ENCODE assay signal across 10 cellular contexts in genomic region chr2:70645733-70646420, GRCh38.
DNase-seq lines count a peak whose midpoint lies in the region; ATAC-seq, FAIRE-seq and TF ChIP-seq lines count a peak whose summit lies in the region.
"Had no signal": no experiment of that assay in that cellular context is flagged by ENCODE, and none has a peak within 500 bp of the region (broad histone marks: within the 10 kb centered on the region; RNA-seq: fewer than 3 reads in every experiment).

No MANE protein-coding gene starts in this region.

- H3K27ac Mint-ChIP-seq in activated naive CD8-positive, alpha-beta T cell treated with anti-CD3 and anti-CD28 coated beads, Interleukin-2, amount 50 U/mL, for 24 hours: no peak overlapping the region
- H3K27ac Mint-ChIP-seq in activated naive CD8-positive, alpha-beta T cell treated with anti-CD3 and anti-CD28 coated beads for 36 hours: no peak overlapping the region

- no peak for TF ChIP-seq EP300 in GM12878 (IDR thresholded peaks at IDR 0.05; ENCODE audit: borderline replicate concordance in 1 of 2, control insufficient read depth in 1 of 2, low read depth in 2 of 2, low read length in 2 of 2)

- no peaks in the 10 kb centered on the region for H3K36me3 ChIP-seq in GM12878 (ENCODE audit: control insufficient read depth in 2 of 2, insufficient read depth in 2 of 2, low read length in 1 of 2)
- H3K36me3 ChIP-seq in small intestine (ENCODE audit: control insufficient read depth in 2 of 2, insufficient read depth in 2 of 2, low read length in 2 of 2): no peaks in the 10 kb centered on the region

- H3K4me3 ChIP-seq in LNCaP clone FGC (ENCODE audit: low read depth, low read length) (no peak overlapping the region), GM12878 (no peak overlapping the region), small intestine (ENCODE audit: low read depth in 1 of 2, low read length in 2 of 2) (no peak overlapping the region)

- H3K9ac ChIP-seq in GM12878 (ENCODE audit: control insufficient read depth, insufficient read depth, low read length): no peak overlapping the region

- RAD21 ChIA-PET in GM12878 (lab: Charles Lee; ENCODE audit: unreplicated experiment): interaction anchor here (1.2 to 2.8 kb wide), 2 partner anchors 304 to 342 kb away, joined by 4 to 17 read pairs; no protein-coding TSS in a partner anchor

- intact Hi-C loops in GM12878 (cut with micrococcal nuclease; ENCODE audit: unreplicated experiment): no loop called here

- H4K20me1 ChIP-seq in GM12878 (ENCODE audit: control insufficient read depth, insufficient read depth): no peaks in the 10 kb centered on the region

- H3K4me2 ChIP-seq in GM12878 (ENCODE audit: control insufficient read depth, insufficient read depth): no peak overlapping the region

- H3K9me3 Mint-ChIP-seq in activated naive CD8-positive, alpha-beta T cell treated with anti-CD3 and anti-CD28 coated beads, Interleukin-2, amount 50 U/mL, for 24 hours: no peaks in the 10 kb centered on the region
- H3K9me3 Mint-ChIP-seq in activated naive CD8-positive, alpha-beta T cell treated with anti-CD3 and anti-CD28 coated beads for 36 hours: no peaks in the 10 kb centered on the region
- H3K9me3 Mint-ChIP-seq: T-cell had no signal

- no peaks in the 10 kb centered on the region for H3K9me3 ChIP-seq in GM12878 (replicated peaks; ENCODE audit: control insufficient read depth, insufficient read depth, low read length)
- H3K9me3 ChIP-seq in small intestine (ENCODE audit: control insufficient read depth, low read depth): no peaks in the 10 kb centered on the region

- no peak overlapping the region for H3K27ac ChIP-seq in GM12878 (ENCODE audit: control insufficient read depth, insufficient read depth)
- no peak overlapping the region for H3K27ac ChIP-seq in small intestine (ENCODE audit: low read depth in 1 of 2, low read length in 1 of 2)

- TF ChIP-seq POLR2A in GM12878 (IDR thresholded peaks at IDR 0.05; ENCODE audit: low read depth, low read length): no peak

- 35% methylated on average over 10 of the region's 10 CpGs for WGBS in GM12878 (ENCODE audit: insufficient coverage, insufficient replicate concordance, low lambda C conversion rate, missing lambda C conversion rate)
- WGBS in small intestine, 3 donors: 52 to 56% (median 54%) methylated on average over 10 of the region's 10 CpGs

- H3K79me2 ChIP-seq in GM12878 (ENCODE audit: control insufficient read depth, insufficient read depth, low read length): no peaks in the 10 kb centered on the region

- no peak for DNase-seq in activated naive CD8-positive, alpha-beta T cell treated with anti-CD3 and anti-CD28 coated beads, Interleukin-2, amount 50 U/mL, for 24 hours
- DNase-seq in activated naive CD8-positive, alpha-beta T cell treated with anti-CD3 and anti-CD28 coated beads for 36 hours: no peak
- DNase-seq in LNCaP clone FGC (ENCODE audit: low read depth): no peak
- DNase-seq in GM12878 (ENCODE audit: low read depth, low spot score): no peak
- DNase-seq in small intestine: peak; percentile 23
- DNase-seq in inferior parietal cortex (ENCODE audit: extremely low spot score): no peak
- DNase-seq in DMS79 (lab: John Stamatoyannopoulos, UW): no peak
- DNase-seq: effector memory CD4-positive, alpha-beta T cell; T-cell had no signal

- TF ChIP-seq RAD21 in GM12878 (IDR thresholded peaks at IDR 0.05; ENCODE audit: insufficient read depth, low read depth, low read length): no peak

- no peak for FAIRE-seq in GM12878 (lab: Jason Lieb, UNC)
- no peak for FAIRE-seq in small intestine (lab: Jason Lieb, UNC)

- POLR2A ChIA-PET in GM12878 (lab: Charles Lee): no interaction called here

- in situ Hi-C loops in GM12878 (cut with MboI): no loop called here

- TF ChIP-seq CTCF in LNCaP clone FGC (IDR thresholded peaks at IDR 0.05; ENCODE audit: control insufficient read depth, extremely low read depth, insufficient read depth) (peak; percentile 37), GM12878 (IDR thresholded peaks at IDR 0.05 in 2 of 3, conservative IDR thresholded peaks at IDR 0.05 in 1 of 3; ENCODE audit: control insufficient read depth in 2 of 3, extremely low read depth in 1 of 3, insufficient read depth in 1 of 3, low read depth in 3 of 3, low read length in 3 of 3) (peak; percentile 19 to 33 (median 28); a peak in 3 of 6 replicates)

- H3K4me1 ChIP-seq in GM12878 (ENCODE audit: control insufficient read depth, insufficient read depth, low read length): no peaks in the 10 kb centered on the region
- H3K4me1 ChIP-seq in small intestine (ENCODE audit: control insufficient read depth in 2 of 2, insufficient read depth in 1 of 2, low read depth in 1 of 2, low read length in 1 of 2): no peaks in the 10 kb centered on the region

- H3K27me3 ChIP-seq in GM12878 (replicated peaks in 1 of 2; ENCODE audit: control insufficient read depth in 2 of 2, insufficient read depth in 2 of 2, low read length in 1 of 2) (0 out of 4 replicates have a peak, but pooled peaks cover 0 to 2% of the 10 kb centered on the region in 2 experiments), small intestine (ENCODE audit: control insufficient read depth in 2 of 2, insufficient read depth in 2 of 2, low read length in 2 of 2) (no peaks in the 10 kb centered on the region)

- peaks cover 5% of the 10 kb centered on the region for H3K27me3 Mint-ChIP-seq in activated naive CD8-positive, alpha-beta T cell treated with anti-CD3 and anti-CD28 coated beads, Interleukin-2, amount 50 U/mL, for 24 hours
- H3K27me3 Mint-ChIP-seq in activated naive CD8-positive, alpha-beta T cell treated with anti-CD3 and anti-CD28 coated beads for 36 hours: peaks cover 4% of the 10 kb centered on the region
- H3K27me3 Mint-ChIP-seq: T-cell had no signal

- peak; percentile 31 for ATAC-seq in activated naive CD8-positive, alpha-beta T cell treated with anti-CD3 and anti-CD28 coated beads, Interleukin-2, amount 50 U/mL, for 24 hours
- ATAC-seq in GM12878 (peak; percentile 70), GM21447 (IDR thresholded peaks at IDR 0.05; ENCODE audit: unreplicated experiment) (no peak)
- ATAC-seq: T-cell had no signal

- SMC1A ChIA-PET in GM12878 (lab: Charles Lee; ENCODE audit: uncharacterized antibody, unreplicated experiment): no interaction called here

- CTCF ChIA-PET in GM12878 (lab: Yijun Ruan, JAX): interaction anchor here (1.0 to 5.1 kb wide), 11 partner anchors 8 to 341 kb away, joined by 3 to 48 read pairs (median 4); no protein-coding TSS in a partner anchor

- H3K4me3 Mint-ChIP-seq in activated naive CD8-positive, alpha-beta T cell treated with anti-CD3 and anti-CD28 coated beads, Interleukin-2, amount 50 U/mL, for 24 hours: no peak overlapping the region
- no peak overlapping the region for H3K4me3 Mint-ChIP-seq in activated naive CD8-positive, alpha-beta T cell treated with anti-CD3 and anti-CD28 coated beads for 36 hours
- H3K4me3 Mint-ChIP-seq: T-cell had no signal

- BruUV-seq in GM12878 (replicated peaks; lab: Mats Ljungman, UMichigan): no TSS peak

- peaks cover 6% of the 10 kb centered on the region for H3K4me1 Mint-ChIP-seq in activated naive CD8-positive, alpha-beta T cell treated with anti-CD3 and anti-CD28 coated beads, Interleukin-2, amount 50 U/mL, for 24 hours
- H3K4me1 Mint-ChIP-seq in activated naive CD8-positive, alpha-beta T cell treated with anti-CD3 and anti-CD28 coated beads for 36 hours: no peaks in the 10 kb centered on the region

- no peak overlapping the region for H2AFZ ChIP-seq in GM12878 (ENCODE audit: control insufficient read depth, low read depth, low read length)

- no peaks in the 10 kb centered on the region for H3K36me3 Mint-ChIP-seq in activated naive CD8-positive, alpha-beta T cell treated with anti-CD3 and anti-CD28 coated beads, Interleukin-2, amount 50 U/mL, for 24 hours (ENCODE audit: low read depth)
- H3K36me3 Mint-ChIP-seq in activated naive CD8-positive, alpha-beta T cell treated with anti-CD3 and anti-CD28 coated beads for 36 hours: no peaks in the 10 kb centered on the region
- H3K36me3 Mint-ChIP-seq: T-cell had no signal

TF ChIP-seq in GM12878, 131 proteins besides CTCF, POLR2A, EP300 and RAD21 (continues in another document):
- TF ChIP-seq RFX5 (IDR thresholded peaks at IDR 0.05; ENCODE audit: low read depth, low read length) (no peak), MAX (IDR thresholded peaks at IDR 0.05; ENCODE audit: low read depth, low read length) (no peak), MLLT1 (IDR thresholded peaks at IDR 0.05) (no peak), BMI1 (IDR thresholded peaks at IDR 0.05; ENCODE audit: borderline replicate concordance) (no peak), SUPT20H (IDR thresholded peaks at IDR 0.05; ENCODE audit: borderline replicate concordance, control insufficient read depth, low read depth, low read length) (no peak), KLF5 (IDR thresholded peaks at IDR 0.05; ENCODE audit: partially characterized antibody) (no peak), SKIL (IDR thresholded peaks at IDR 0.05; ENCODE audit: low read depth, poor library complexity, severe bottlenecking) (no peak)
